Comparison of ENCODE assay signal across 12 cellular contexts in genomic region chr15:85607141-85607806, GRCh38.
DNase-seq lines count a peak whose midpoint lies in the region; ATAC-seq and TF ChIP-seq lines count a peak whose summit lies in the region.
"Had no signal": no experiment of that assay in that cellular context is flagged by ENCODE, and none has a peak within 500 bp of the region (broad histone marks: within the 10 kb centered on the region; RNA-seq: fewer than 3 reads in every experiment).

No MANE protein-coding gene starts in this region.

- H3K36me3 ChIP-seq in right lobe of liver = peaks cover 0 to 11% (median 0%) of the 10 kb centered on the region in 4 donors
- peaks cover 7% of the 10 kb centered on the region for H3K36me3 ChIP-seq in suprapubic skin

- no peaks in the 10 kb centered on the region for H3K9me3 ChIP-seq in right lobe of liver
- H3K9me3 ChIP-seq in suprapubic skin = no peaks in the 10 kb centered on the region

- TF ChIP-seq POLR2A in right lobe of liver (IDR thresholded peaks at IDR 0.05) = no peak
- no peak for TF ChIP-seq POLR2A in suprapubic skin (IDR thresholded peaks at IDR 0.05)

- H3K27ac Mint-ChIP-seq in activated T-cell treated with anti-CD3 and anti-CD28 coated beads, Interleukin-2, amount 50 U/mL, for 24 hours = no peak overlapping the region
- H3K27ac Mint-ChIP-seq in activated naive CD8-positive, alpha-beta T cell treated with anti-CD3 and anti-CD28 coated beads for 36 hours = peak overlapping the region; percentile 60

- H3K4me1 ChIP-seq in right lobe of liver (peaks cover 0 to 16% (median 0%) of the 10 kb centered on the region in 4 donors), suprapubic skin (peaks cover 28% of the 10 kb centered on the region)

- no peak for TF ChIP-seq CTCF in right lobe of liver (IDR thresholded peaks at IDR 0.05)
- no peak for TF ChIP-seq CTCF in suprapubic skin (IDR thresholded peaks at IDR 0.05)

- H3K4me3 Mint-ChIP-seq in activated T-cell treated with anti-CD3 and anti-CD28 coated beads, Interleukin-2, amount 50 U/mL, for 24 hours = peak overlapping the region; percentile 15
- no peak overlapping the region for H3K4me3 Mint-ChIP-seq in activated naive CD8-positive, alpha-beta T cell treated with anti-CD3 and anti-CD28 coated beads for 36 hours

- no peaks in the 10 kb centered on the region for H3K9me3 Mint-ChIP-seq in activated T-cell treated with anti-CD3 and anti-CD28 coated beads, Interleukin-2, amount 50 U/mL, for 24 hours
- no peaks in the 10 kb centered on the region for H3K9me3 Mint-ChIP-seq in activated naive CD8-positive, alpha-beta T cell treated with anti-CD3 and anti-CD28 coated beads for 36 hours

- intact Hi-C loops in right lobe of liver (cut with DNase I) = no loop called here

- no peak for TF ChIP-seq EP300 in suprapubic skin (IDR thresholded peaks at IDR 0.05)

- WGBS in right lobe of liver (ENCODE audit: insufficient coverage, low coverage, low lambda C conversion rate, missing lambda C conversion rate) = 29% methylated on average over 2 of the region's 2 CpGs
- WGBS in suprapubic skin = 40% methylated on average over 2 of the region's 2 CpGs

- no peaks in the 10 kb centered on the region for H3K27me3 ChIP-seq in right lobe of liver
- H3K27me3 ChIP-seq in suprapubic skin = no peaks in the 10 kb centered on the region

- peaks cover 51% of the 10 kb centered on the region for H3K36me3 Mint-ChIP-seq in activated T-cell treated with anti-CD3 and anti-CD28 coated beads, Interleukin-2, amount 50 U/mL, for 24 hours (ENCODE audit: low read depth)
- peaks cover 29% of the 10 kb centered on the region for H3K36me3 Mint-ChIP-seq in activated naive CD8-positive, alpha-beta T cell treated with anti-CD3 and anti-CD28 coated beads for 36 hours

- ATAC-seq in right lobe of liver = peak; percentile 40 to 65 (median 50)
- no peak for ATAC-seq in GM18868 (IDR thresholded peaks at IDR 0.05; ENCODE audit: unreplicated experiment)
- ATAC-seq in GM21367 (IDR thresholded peaks at IDR 0.05; ENCODE audit: unreplicated experiment) = no peak
- ATAC-seq: left colon had no signal

- H3K4me1 Mint-ChIP-seq in activated T-cell treated with anti-CD3 and anti-CD28 coated beads, Interleukin-2, amount 50 U/mL, for 24 hours (ENCODE audit: low read depth) = peaks cover 32% of the 10 kb centered on the region
- H3K4me1 Mint-ChIP-seq in activated naive CD8-positive, alpha-beta T cell treated with anti-CD3 and anti-CD28 coated beads for 36 hours = peaks cover 22% of the 10 kb centered on the region

- H3K4me3 ChIP-seq in right lobe of liver (no peak overlapping the region), suprapubic skin (no peak overlapping the region)

- no peaks in the 10 kb centered on the region for H3K27me3 Mint-ChIP-seq in activated T-cell treated with anti-CD3 and anti-CD28 coated beads, Interleukin-2, amount 50 U/mL, for 24 hours
- H3K27me3 Mint-ChIP-seq in activated naive CD8-positive, alpha-beta T cell treated with anti-CD3 and anti-CD28 coated beads for 36 hours = no peaks in the 10 kb centered on the region

- H3K27ac ChIP-seq in right lobe of liver (peak overlapping the region; percentile 4 to 30 (median 16)), suprapubic skin (peak overlapping the region; percentile 56)

- DNase-seq in activated T-cell treated with anti-CD3 and anti-CD28 coated beads, Interleukin-2, amount 50 U/mL, for 24 hours = no peak
- no peak for DNase-seq in activated T-cell treated with anti-CD3 and anti-CD28 coated beads for 4 hours
- no peak for DNase-seq in activated naive CD8-positive, alpha-beta T cell treated with anti-CD3 and anti-CD28 coated beads for 36 hours
- no peak for DNase-seq in right lobe of liver
- no peak for DNase-seq in suprapubic skin (ENCODE audit: low spot score in 2 of 2)
- DNase-seq in middle frontal gyrus (ENCODE audit: extremely low spot score, low spot score) = no peak
- DNase-seq: effector memory CD4-positive, alpha-beta T cell; left colon; NCI-H2081; stimulated activated CD4-positive, alpha-beta T cell treated with anti-CD3 and anti-CD28 coated beads, Interleukin-1b, Interleukin-23, amount 100 ng/mL, for 48 hours had no signal

Comparison
In these comparisons a context has a peak if more than half of its experiments do, and no peak if none do; other contexts are left out.
1. ATAC-seq: peak in right lobe of liver (4 of 4); none in GM18868 (single experiment) and GM21367 (single experiment).